19 cellular contexts compared by ENCODE assay signal in the genomic region with DNA sequence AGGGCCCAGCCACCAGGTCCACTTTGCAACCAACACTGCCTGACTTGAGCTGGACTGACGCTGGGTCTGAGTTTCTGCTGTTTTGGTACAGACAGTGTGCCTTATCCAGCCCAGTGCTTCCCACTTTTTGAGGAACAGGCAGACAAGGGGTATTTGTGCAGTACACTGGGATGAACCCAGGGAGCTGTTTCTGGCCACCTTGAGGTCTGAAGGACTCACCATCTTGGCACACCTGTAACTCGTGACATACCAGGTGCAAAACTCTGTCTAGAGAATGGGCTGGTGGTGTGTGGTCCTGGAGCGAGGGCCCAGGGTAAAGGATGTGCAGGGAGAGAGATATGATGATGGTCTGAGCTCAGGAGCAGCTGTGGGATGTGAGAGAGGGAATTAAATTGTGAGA.
DNase-seq lines count a peak whose midpoint lies in the region; ATAC-seq and TF ChIP-seq lines count a peak whose summit lies in the region.
"Had no signal": no experiment of that assay in that cellular context is flagged by ENCODE, and none has a peak within 500 bp of the region (broad histone marks: within the 10 kb centered on the region; RNA-seq: fewer than 3 reads in every experiment).

No MANE protein-coding gene starts in this region.

- no peak for DNase-seq in caudate nucleus (lab: John Stamatoyannopoulos, UW)
- peak; percentile 51 for DNase-seq in osteocyte (ENCODE audit: extremely low spot score, unreplicated experiment)
- DNase-seq in ureter (ENCODE audit: low spot score) = peak; percentile 12
- DNase-seq in AG08396 (ENCODE audit: low spot score) = no peak
- no peak for DNase-seq in NCI-H2171 (lab: John Stamatoyannopoulos, UW)
- DNase-seq: CD4-positive, alpha-beta T cell; CD8-positive, alpha-beta memory T cell; DMS 273 treated with DMSO at 0.1 percent for 48 hours; DMS79; EL; GDM1; GM23248; H7; HCEC 1CT had no signal

- H3K9me3 Mint-ChIP-seq in osteocyte (ENCODE audit: unreplicated experiment) = peaks cover 45% of the 10 kb centered on the region

- H3K36me3 Mint-ChIP-seq in osteocyte (ENCODE audit: unreplicated experiment) = no peaks in the 10 kb centered on the region
- H3K36me3 Mint-ChIP-seq: CD8-positive, alpha-beta memory T cell had no signal

- no peaks in the 10 kb centered on the region for H3K27me3 Mint-ChIP-seq in osteocyte (ENCODE audit: unreplicated experiment)
- H3K27me3 Mint-ChIP-seq: B cell; CD4-positive, alpha-beta T cell had no signal

- no peak for ATAC-seq in HG02571 (IDR thresholded peaks at IDR 0.05; ENCODE audit: unreplicated experiment)
- ATAC-seq: GM12878 had no signal

- H3K4me1 Mint-ChIP-seq in osteocyte (ENCODE audit: unreplicated experiment) = no peaks in the 10 kb centered on the region
- H3K4me1 Mint-ChIP-seq: B cell; CD8-positive, alpha-beta memory T cell had no signal

- peak overlapping the region; percentile 18 for H3K27ac ChIP-seq in caudate nucleus (ENCODE audit: low read depth, low read length)
- H3K27ac ChIP-seq: BLaER1, C4-2B, GM23248 had no signal

- TF ChIP-seq CTCF in osteocyte (IDR thresholded peaks at IDR 0.05) = no peak

- no peak overlapping the region for H3K4me3 Mint-ChIP-seq in osteocyte (ENCODE audit: unreplicated experiment)
- H3K4me3 Mint-ChIP-seq: B cell; CD4-positive, alpha-beta T cell; CD8-positive, alpha-beta memory T cell had no signal

- no peak overlapping the region for H3K27ac Mint-ChIP-seq in osteocyte (ENCODE audit: unreplicated experiment)
- H3K27ac Mint-ChIP-seq: B cell; CD4-positive, alpha-beta T cell; CD8-positive, alpha-beta memory T cell had no signal

Comparison
In these comparisons a context has a peak if more than half of its experiments do, and no peak if none do; other contexts are left out.
1. DNase-seq: peak in osteocyte (single experiment) and ureter (single experiment); none in caudate nucleus (0 of 61), AG08396 (single experiment) and NCI-H2171 (single experiment).